ENCODE assay signal across 9 cellular contexts in the genomic region with DNA sequence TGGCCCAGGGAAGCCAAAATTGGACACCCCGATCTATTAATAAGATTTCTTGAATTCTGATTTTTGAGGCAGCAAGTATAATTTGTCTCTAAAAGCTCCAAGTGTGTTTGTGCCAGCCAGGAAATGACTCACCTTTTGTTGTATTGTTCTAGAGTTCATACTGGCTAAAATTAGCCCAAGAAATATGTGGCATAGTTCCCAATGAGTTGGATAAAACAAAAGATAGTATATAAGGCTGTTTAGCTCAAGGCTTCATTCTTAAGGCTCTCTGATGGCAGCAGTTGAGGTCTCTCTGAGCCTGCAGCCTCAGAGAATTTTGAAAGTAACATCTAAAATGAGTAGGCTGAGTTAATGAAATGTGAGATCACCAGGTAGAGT. TPM values are rescaled to one million over a fixed set of nuclear protein-coding genes. Genes with fewer than 3 reads are reported as not detected.
A peak's percentile ranks its signal among the peaks of the same experiment; 100 is the strongest.
DNase-seq lines count a peak whose midpoint lies in the region; ATAC-seq and TF ChIP-seq lines count a peak whose summit lies in the region.
"Had no signal": no experiment of that assay in that cellular context is flagged by ENCODE, and none has a peak within 500 bp of the region (broad histone marks: within the 10 kb centered on the region; RNA-seq: fewer than 3 reads in every experiment).

No MANE protein-coding gene starts in this region.

- H3K9me3 ChIP-seq in GM23248 (ENCODE audit: low read depth) = no peaks in the 10 kb centered on the region
- H3K9me3 ChIP-seq in sigmoid colon = no peaks in the 10 kb centered on the region

- peak overlapping the region; percentile 70 for H3K4me2 ChIP-seq in GM23248 (ENCODE audit: unreplicated experiment)

- no peak overlapping the region for H2AFZ ChIP-seq in GM23248

- no peak for ATAC-seq in GM21381 (IDR thresholded peaks at IDR 0.05; ENCODE audit: unreplicated experiment)

- no peaks in the 10 kb centered on the region for H3K9me2 ChIP-seq in GM23248 (ENCODE audit: insufficient read depth)

- TF ChIP-seq EP300 in sigmoid colon (IDR thresholded peaks at IDR 0.05) = no peak

- peaks cover 36% of the 10 kb centered on the region for H3K4me1 ChIP-seq in GM23248 (ENCODE audit: insufficient read depth)
- peaks cover 0 to 15% (median 13%) of the 10 kb centered on the region in 4 donors for H3K4me1 ChIP-seq in sigmoid colon

- TF ChIP-seq POLR2A in sigmoid colon (IDR thresholded peaks at IDR 0.05) = no peak
- TF ChIP-seq POLR2A in lower leg skin (IDR thresholded peaks at IDR 0.05) = no peak

- peaks cover 54% of the 10 kb centered on the region for H3K79me2 ChIP-seq in GM23248 (ENCODE audit: insufficient read depth)

- peak; percentile 95 for DNase-seq in GM23248
- DNase-seq in SK-MEL-5 (ENCODE audit: low read depth, low spot score) = peak; percentile 69
- DNase-seq in fibroblast of peridontal ligament (ENCODE audit: extremely low read depth) = peak; percentile 90
- no peak for DNase-seq in sigmoid colon
- no peak for DNase-seq in GM19238 (ENCODE audit: insufficient read length, low spot score)
- no peak for DNase-seq in lower leg skin (ENCODE audit: low spot score in 2 of 2)
- no peak for DNase-seq in activated CD4-positive, CD25-positive, alpha-beta regulatory T cell treated with anti-CD3 and anti-CD28 coated beads, Interleukin-2, amount 50 U/mL, for 72 hours
- DNase-seq: NCI-H1417 treated with DMSO at 0.1 percent for 48 hours had no signal

- H3K9ac ChIP-seq in GM23248 = peak overlapping the region; percentile 10; the same call in 1 of the 2 replicates

- in situ Hi-C loops in GM23248 (cut with MboI) (no loop called here), SK-MEL-5 (cut with HindIII; ENCODE audit: low pct_unique_long_range_greater_than_20kb, low sequenced_read_pairs) (no loop called here)

- H3K4me3 ChIP-seq in GM23248 = peak overlapping the region; percentile 19; the same call in 1 of the 2 replicates
- H3K4me3 ChIP-seq in sigmoid colon = no peak overlapping the region
- no peak overlapping the region for H3K4me3 ChIP-seq in lower leg skin (ENCODE audit: low read depth, poor library complexity, severe bottlenecking)

- H3K27ac ChIP-seq in GM23248 (peak overlapping the region; percentile 57), sigmoid colon (peak overlapping the region; percentile 14 to 65 (median 48))

- no peaks in the 10 kb centered on the region for H4K20me1 ChIP-seq in GM23248 (ENCODE audit: insufficient read depth)

- WGBS in GM23248 (ENCODE audit: low coverage in 1 of 2, low lambda C conversion rate in 2 of 2, missing lambda C conversion rate in 2 of 2), 2 experiments = 35 to 42% methylated on average over 1 of the region's 1 CpG
- WGBS in sigmoid colon, 2 donors = 92 to 94% methylated on average over 1 of the region's 1 CpG
- WGBS in lower leg skin, 2 donors = 42 to 51% methylated on average over 1 of the region's 1 CpG

- intact Hi-C loops in sigmoid colon (cut with DNase I) (no loop called here), lower leg skin (cut with DNase I; ENCODE audit: low total_unique reads) (no loop called here)

- H3K36me3 ChIP-seq in GM23248 (ENCODE audit: low read depth) (peaks cover 60% of the 10 kb centered on the region), sigmoid colon (peaks cover 11 to 94% (median 40%) of the 10 kb centered on the region in 4 donors)

- H3K27me3 ChIP-seq in GM23248 (replicated peaks; ENCODE audit: insufficient read depth) (no peaks in the 10 kb centered on the region), sigmoid colon (no peaks in the 10 kb centered on the region)

- TF ChIP-seq CTCF in sigmoid colon (IDR thresholded peaks at IDR 0.05) (no peak), lower leg skin (IDR thresholded peaks at IDR 0.05) (no peak)

- H3F3A ChIP-seq in GM23248 (ENCODE audit: insufficient read depth) = peaks cover 58% of the 10 kb centered on the region

RNA-seq across cellular contexts. Expression of gene HMGXB3, which starts 21.6 kb away (rescaled TPM):
- 32.1 and 46.5 TPM in 2 replicates for total RNA-seq in GM23248 (2014; rRNA removed; shearing (Covaris generic))
- polyA plus RNA-seq in GM23248 (2016; fragmentation: Nextera tagmentation; extraction: Ambion mirVana) (11.9 and 13.6 TPM in 2 replicates), sigmoid colon (10 to 100 TPM in 1 of 3 donors, 1 to 10 TPM in 2; 3.6 to 22.5 (median 6.5) TPM)
- 53.7 and 54.3 TPM in 2 replicates for total RNA-seq in SK-MEL-5 (2014; rRNA removed; shearing (Covaris generic))
- 58.1 and 74.9 TPM in 2 replicates for polyA plus RNA-seq in SK-MEL-5 (2015; cell fraction: cytosol; rRNA removed)
- polyA plus RNA-seq in SK-MEL-5 (2015; cell fraction: nucleus; rRNA removed) = 312 and 367 TPM in 2 replicates
- total RNA-seq in sigmoid colon (10 to 100 TPM; 13.9 to 28.8 (median 21.0) TPM), lower leg skin (10 to 100 TPM; 24.6 to 32.0 (median 26.1) TPM)

RNA-seq across cellular contexts. Expression of gene TIGD6, which starts 21.7 kb away (rescaled TPM):
- 4.8 and 5.3 TPM in 2 replicates for total RNA-seq in GM23248 (2014; rRNA removed; shearing (Covaris generic))
- polyA plus RNA-seq in GM23248 (2016; fragmentation: Nextera tagmentation; extraction: Ambion mirVana) (4.5 and 4.6 TPM in 2 replicates), sigmoid colon (1 to 10 TPM in 2 of 3 donors, under 1 TPM in 1; 0.60 to 2.4 (median 1.4) TPM)
- 5.5 and 6.6 TPM in 2 replicates for total RNA-seq in SK-MEL-5 (2014; rRNA removed; shearing (Covaris generic))
- 4.4 and 5.3 TPM in 2 replicates for polyA plus RNA-seq in SK-MEL-5 (2015; cell fraction: cytosol; rRNA removed)
- polyA plus RNA-seq in SK-MEL-5 (2015; cell fraction: nucleus; rRNA removed) = 5.2 and 7.1 TPM in 2 replicates
- total RNA-seq in sigmoid colon (10 to 100 TPM in 1 of 4 donors, 1 to 10 TPM in 3; 1.6 to 11.4 (median 3.8) TPM), lower leg skin (1 to 10 TPM; 3.8 to 8.3 (median 6.0) TPM)

Comparison
In these comparisons a context has a peak if more than half of its experiments do, and no peak if none do; other contexts are left out.
1. DNase-seq: peak in GM23248 (single experiment), SK-MEL-5 (single experiment) and fibroblast of peridontal ligament (single experiment); none in sigmoid colon (single experiment), GM19238 (single experiment), lower leg skin (0 of 2) and activated CD4-positive, CD25-positive, alpha-beta regulatory T cell treated with anti-CD3 and anti-CD28 coated beads, Interleukin-2, amount 50 U/mL, for 72 hours (single experiment).